28 cellular contexts compared by ENCODE assay signal in genomic region chr2:29755233-29755632, GRCh38.
"Had no signal": no experiment of that assay in that cellular context is flagged by ENCODE, and none has a peak within 500 bp of the region (broad histone marks: within the 10 kb centered on the region; RNA-seq: fewer than 3 reads in every experiment).

No MANE protein-coding gene starts in this region.

- H3K27ac ChIP-seq: neutrophil, ovary, parathyroid adenoma, psoas muscle, right lobe of liver, sigmoid colon, stomach, thoracic aorta, thyroid gland, tibial nerve, upper lobe of left lung, vagina had no signal

- H2AFZ ChIP-seq: parathyroid adenoma had no signal

- H3K27me3 Mint-ChIP-seq: stimulated activated naive B cell treated with anti-CD40 and anti-IgM and Interleukin-4, amounts not matched to agents 10 μg/mL and 1 μg/mL and 100 μg/mL, for 72 hours; stimulated activated naive CD8-positive, alpha-beta T cell treated with anti-CD3 and anti-CD28 coated beads, Interleukin-15, Interleukin-2, amounts not matched to agents 100 ng/mL and 50 ng/mL, for 24 hours had no signal

- H3K9me3 Mint-ChIP-seq: natural killer cell treated with Interleukin-12 subunit alpha and Interleukin-12 subunit beta and Interleukin-15 and Interleukin-18, amount 100 ng/mL, for 72 hours; nephron progenitor cell; neural crest cell; stimulated activated naive B cell treated with anti-CD40 and anti-IgM and Interleukin-4, amounts not matched to agents 10 μg/mL and 1 μg/mL and 100 μg/mL, for 72 hours; stimulated activated naive CD8-positive, alpha-beta T cell treated with anti-CD3 and anti-CD28 coated beads, Interleukin-15, Interleukin-2, amounts not matched to agents 100 ng/mL and 50 ng/mL, for 24 hours had no signal

- H3K27ac Mint-ChIP-seq: natural killer cell treated with Interleukin-12 subunit alpha and Interleukin-12 subunit beta and Interleukin-15 and Interleukin-18, amount 100 ng/mL, for 72 hours; nephron progenitor cell; progenitor cell of endocrine pancreas; stimulated activated effector memory CD8-positive, alpha-beta T cell treated with anti-CD3 and anti-CD28 coated beads, Interleukin-12 subunit alpha, Interleukin-12 subunit beta, amount 100 ng/mL, for 72 hours; stimulated activated naive B cell treated with anti-CD40 and anti-IgM and Interleukin-4, amounts not matched to agents 10 μg/mL and 1 μg/mL and 100 μg/mL, for 72 hours; stimulated activated naive CD8-positive, alpha-beta T cell treated with anti-CD3 and anti-CD28 coated beads, Interleukin-15, Interleukin-2, amounts not matched to agents 100 ng/mL and 50 ng/mL, for 24 hours had no signal

- DNase-seq: nephron progenitor cell; ovary; psoas muscle; right cardiac atrium; right lobe of liver; sigmoid colon; small intestine; stimulated activated CD4-positive, alpha-beta T cell treated with anti-CD3 and anti-CD28 coated beads, Interleukin-15, amount 100 ng/mL, for 24 hours; stimulated activated CD4-positive, alpha-beta T cell treated with anti-CD3 and anti-CD28 coated beads, Interleukin-2, amount 100 ng/mL, for 24 hours; stimulated activated CD4-positive, alpha-beta T cell treated with anti-CD3 and anti-CD28 coated beads, Interleukin-2, amount 100 ng/mL, for 48 hours; stimulated activated CD4-positive, alpha-beta T cell treated with anti-CD3 and anti-CD28 coated beads, Interleukin-4, amount 100 ng/mL, for 24 hours; stimulated activated naive B cell treated with anti-CD40 and anti-IgM and Interleukin-4, amounts not matched to agents 10 μg/mL and 1 μg/mL and 100 μg/mL, for 72 hours; stimulated activated naive CD4-positive, alpha-beta T cell treated with Interleukin-2 at 50 U/mL for 16 hours; stomach; trophoblast cell; upper lobe of left lung had no signal

- H3K4me1 Mint-ChIP-seq: stimulated activated effector memory CD8-positive, alpha-beta T cell treated with anti-CD3 and anti-CD28 coated beads, Interleukin-12 subunit alpha, Interleukin-12 subunit beta, amount 100 ng/mL, for 72 hours; stimulated activated naive B cell treated with anti-CD40 and anti-IgM and Interleukin-4, amounts not matched to agents 10 μg/mL and 1 μg/mL and 100 μg/mL, for 72 hours had no signal

- H3K4me1 ChIP-seq: parathyroid adenoma, psoas muscle, right lobe of liver, upper lobe of left lung, vagina had no signal

- H3K9me3 ChIP-seq: neutrophil, ovary, psoas muscle, right lobe of liver, sigmoid colon, stomach, thoracic aorta, thyroid gland, tibial nerve, upper lobe of left lung, vagina had no signal

- H3K36me3 ChIP-seq: neutrophil, ovary, right lobe of liver, sigmoid colon, stomach, thoracic aorta, thyroid gland, tibial nerve, upper lobe of left lung, vagina had no signal

- H3K79me2 ChIP-seq: parathyroid adenoma had no signal

- FAIRE-seq: small intestine, urothelium cell line had no signal

- H3K27me3 ChIP-seq: ovary, right lobe of liver, sigmoid colon, stomach, thyroid gland, tibial nerve, upper lobe of left lung, vagina had no signal

- H3K4me3 ChIP-seq: ovary, psoas muscle, right lobe of liver, sigmoid colon, stomach, thoracic aorta, thyroid gland, tibial nerve, upper lobe of left lung, vagina had no signal

- H3K9ac ChIP-seq: parathyroid adenoma had no signal

- H3K36me3 Mint-ChIP-seq: natural killer cell treated with Interleukin-12 subunit alpha and Interleukin-12 subunit beta and Interleukin-15 and Interleukin-18, amount 100 ng/mL, for 72 hours; stimulated activated effector memory CD8-positive, alpha-beta T cell treated with anti-CD3 and anti-CD28 coated beads, Interleukin-12 subunit alpha, Interleukin-12 subunit beta, amount 100 ng/mL, for 72 hours; stimulated activated naive B cell treated with anti-CD40 and anti-IgM and Interleukin-4, amounts not matched to agents 10 μg/mL and 1 μg/mL and 100 μg/mL, for 72 hours had no signal

- ATAC-seq: natural killer cell treated with Interleukin-12 subunit alpha and Interleukin-12 subunit beta and Interleukin-15 and Interleukin-18, amount 100 ng/mL, for 72 hours; psoas muscle; right cardiac atrium; right lobe of liver; stimulated activated effector memory CD8-positive, alpha-beta T cell treated with anti-CD3 and anti-CD28 coated beads, Interleukin-12 subunit alpha, Interleukin-12 subunit beta, amount 100 ng/mL, for 72 hours; stimulated activated naive B cell treated with anti-CD40 and anti-IgM and Interleukin-4, amounts not matched to agents 10 μg/mL and 1 μg/mL and 100 μg/mL, for 72 hours had no signal

- H3K4me3 Mint-ChIP-seq: natural killer cell treated with Interleukin-12 subunit alpha and Interleukin-12 subunit beta and Interleukin-15 and Interleukin-18, amount 100 ng/mL, for 72 hours; nephron progenitor cell; neural crest cell; stimulated activated effector memory CD8-positive, alpha-beta T cell treated with anti-CD3 and anti-CD28 coated beads, Interleukin-12 subunit alpha, Interleukin-12 subunit beta, amount 100 ng/mL, for 72 hours; stimulated activated naive B cell treated with anti-CD40 and anti-IgM and Interleukin-4, amounts not matched to agents 10 μg/mL and 1 μg/mL and 100 μg/mL, for 72 hours; stimulated activated naive CD8-positive, alpha-beta T cell treated with anti-CD3 and anti-CD28 coated beads, Interleukin-15, Interleukin-2, amounts not matched to agents 100 ng/mL and 50 ng/mL, for 24 hours had no signal
